ENCODE assay signal across 23 cellular contexts in genomic region chr3:42946050-42946449, GRCh38. TPM values are rescaled to one million over a fixed set of nuclear protein-coding genes. Genes with fewer than 3 reads are reported as not detected.
"Had no signal": no experiment of that assay in that cellular context is flagged by ENCODE, and none has a peak within 500 bp of the region (broad histone marks: within the 10 kb centered on the region; RNA-seq: fewer than 3 reads in every experiment).

No MANE protein-coding gene starts in this region.

- DNase-seq: dermis blood vessel endothelial cell; effector memory CD4-positive, alpha-beta T cell; foreskin keratinocyte; heart left ventricle; kidney; posterior cingulate gyrus; psoas muscle; right cardiac atrium; sigmoid colon; stimulated activated CD4-positive, alpha-beta T cell treated with anti-CD3 and anti-CD28 coated beads, Interleukin-2, amount 100 ng/mL, for 24 hours; stimulated activated CD4-positive, alpha-beta T cell treated with anti-CD3 and anti-CD28 coated beads, Interleukin-4, amount 100 ng/mL, for 24 hours; stimulated activated naive CD8-positive, alpha-beta T cell treated with anti-CD3 and anti-CD28 coated beads, Interleukin-15, Interleukin-2, amounts not matched to agents 100 U/mL and 50 U/mL, for 24 hours; transverse colon; upper lobe of right lung; uterus had no signal

- H3K27ac Mint-ChIP-seq: memory B cell; nephron; neural progenitor cell; stimulated activated memory B cell treated with anti-CD40 and anti-IgM and Interleukin-4, amounts not matched to agents 10 μg/mL and 1 μg/mL and 100 μg/mL, for 72 hours had no signal

- H3K9me3 Mint-ChIP-seq: memory B cell; nephron; neural progenitor cell; stimulated activated memory B cell treated with anti-CD40 and anti-IgM and Interleukin-4, amounts not matched to agents 10 μg/mL and 1 μg/mL and 100 μg/mL, for 72 hours had no signal

- H3K4me1 Mint-ChIP-seq: nephron; neural progenitor cell; stimulated activated memory B cell treated with anti-CD40 and anti-IgM and Interleukin-4, amounts not matched to agents 10 μg/mL and 1 μg/mL and 100 μg/mL, for 72 hours had no signal

- H3K4me3 Mint-ChIP-seq: memory B cell; nephron; neural progenitor cell; stimulated activated memory B cell treated with anti-CD40 and anti-IgM and Interleukin-4, amounts not matched to agents 10 μg/mL and 1 μg/mL and 100 μg/mL, for 72 hours had no signal

- ATAC-seq: foreskin keratinocyte; gastroesophageal sphincter; heart left ventricle; left lobe of liver; psoas muscle; right cardiac atrium; stimulated activated memory B cell treated with anti-CD40 and anti-IgM and Interleukin-4, amounts not matched to agents 10 μg/mL and 1 μg/mL and 100 μg/mL, for 72 hours; stimulated activated naive CD8-positive, alpha-beta T cell treated with anti-CD3 and anti-CD28 coated beads, Interleukin-15, Interleukin-2, amounts not matched to agents 100 U/mL and 50 U/mL, for 24 hours; upper lobe of right lung had no signal

- H3K36me3 Mint-ChIP-seq: memory B cell; neural progenitor cell; stimulated activated memory B cell treated with anti-CD40 and anti-IgM and Interleukin-4, amounts not matched to agents 10 μg/mL and 1 μg/mL and 100 μg/mL, for 72 hours had no signal

RNA-seq across cellular contexts. Expression of gene GASK1A, which starts 33.1 kb away (rescaled TPM):
- total RNA-seq: dermis blood vessel endothelial cell, endothelial cell of umbilical vein, osteocyte had no signal

RNA-seq across cellular contexts. Expression of gene ZNF662, which starts 40.1 kb away (rescaled TPM):
- total RNA-seq: osteocyte had no signal
